ENCODE assay signal across 1 cellular context in genomic region chr18:37430346-37431076, GRCh38.
TF ChIP-seq lines count a peak whose summit lies in the region.

No MANE protein-coding gene starts in this region.

TF ChIP-seq in SK-N-SH, 30 proteins besides CTCF, POLR2A, EP300 and RAD21 (continued from another document):
- TF ChIP-seq USF2 (IDR thresholded peaks at IDR 0.05; ENCODE audit: borderline replicate concordance, low read depth, low read length): no peak
- TF ChIP-seq ELF1 (IDR thresholded peaks at IDR 0.05): no peak
- no peak for TF ChIP-seq TEAD4 (IDR thresholded peaks at IDR 0.05; ENCODE audit: borderline replicate concordance, insufficient read depth)
